25 cellular contexts compared by ENCODE assay signal in the genomic region with DNA sequence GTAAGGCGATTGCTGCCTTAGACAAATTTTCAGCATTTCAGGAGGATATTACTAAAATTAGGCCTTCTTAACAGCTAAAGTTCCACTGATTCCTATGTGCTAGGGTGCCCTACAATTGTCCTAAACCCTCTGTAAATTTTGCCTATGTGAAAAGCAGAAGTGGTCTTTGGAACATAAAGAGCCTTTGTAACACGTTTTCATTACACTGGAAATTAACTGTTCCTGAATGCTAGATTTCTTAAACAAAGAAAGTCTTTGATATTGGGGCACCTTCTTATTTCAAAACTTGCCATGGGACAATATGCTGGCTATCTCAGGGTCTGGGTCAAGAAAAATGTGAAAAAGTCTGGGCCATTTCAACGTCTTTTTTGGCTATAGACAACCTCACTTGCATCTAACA.
"Had no signal": no experiment of that assay in that cellular context is flagged by ENCODE, and none has a peak within 500 bp of the region (broad histone marks: within the 10 kb centered on the region; RNA-seq: fewer than 3 reads in every experiment).

No MANE protein-coding gene starts in this region.

- H3K27me3 ChIP-seq: ascending aorta, brain microvascular endothelial cell, foreskin keratinocyte, gastroesophageal sphincter, heart right ventricle, hepatocyte had no signal

- H3K36me3 ChIP-seq: ascending aorta, brain microvascular endothelial cell, gastroesophageal sphincter, heart right ventricle had no signal

- H3K4me2 ChIP-seq: hepatocyte had no signal

- H2AFZ ChIP-seq: hepatocyte had no signal

- FAIRE-seq: bronchial epithelial cell had no signal

- H3K4me1 ChIP-seq: ascending aorta had no signal

- DNase-seq: activated CD4-positive, alpha-beta memory T cell treated with anti-CD3 and anti-CD28 coated beads for 36 hours; activated CD4-positive, alpha-beta T cell treated with anti-CD3 and anti-CD28 coated beads for 36 hours; activated CD4-positive, alpha-beta T cell treated with anti-CD3 and anti-CD28 coated beads, Interleukin-2, amount 10 ng/mL, durations not matched to agents 24 days and 14 days; activated CD4-positive, CD25-positive, alpha-beta regulatory T cell; activated CD4-positive, CD25-positive, alpha-beta regulatory T cell treated with anti-CD3 and anti-CD28 coated beads, Interleukin-2, amount 50 U/mL, for 72 hours; activated CD8-positive, alpha-beta memory T cell treated with anti-CD3 and anti-CD28 coated beads, Interleukin-2, amount 10 ng/mL, durations not matched to agents 7 days and 5 days; activated CD8-positive, alpha-beta memory T cell treated with anti-CD3 and anti-CD28 coated beads, Interleukin-2, amount 50 U/mL, for 4 hours; activated CD8-positive, alpha-beta T cell treated with anti-CD3 and anti-CD28 coated beads, Interleukin-2, amount 10 ng/mL, durations not matched to agents 7 days and 5 days; activated gamma-delta T cell; activated naive CD4-positive, alpha-beta T cell; activated naive CD4-positive, alpha-beta T cell treated with anti-CD3 and anti-CD28 coated beads, Interleukin-2, amount 10 ng/mL, durations not matched to agents 7 days and 5 days; activated naive CD8-positive, alpha-beta T cell treated with anti-CD3 and anti-CD28 coated beads, Interleukin-2, amount 10 ng/mL, durations not matched to agents 7 days and 5 days; activated T-cell treated with anti-CD3 and anti-CD28 coated beads for 4 hours; activated T-cell treated with anti-CD3 and anti-CD28 coated beads, Interleukin-2, amount 50 U/mL, for 24 hours; brain microvascular endothelial cell; dorsolateral prefrontal cortex; effector memory CD4-positive, alpha-beta T cell; foreskin keratinocyte; heart right ventricle had no signal

- H3K9me3 ChIP-seq: ascending aorta, gastroesophageal sphincter, heart right ventricle had no signal

- H3K4me3 ChIP-seq: ascending aorta, coronary artery, dorsolateral prefrontal cortex, gastroesophageal sphincter, heart right ventricle, hepatocyte had no signal

- H3K27ac ChIP-seq: ascending aorta, brain microvascular endothelial cell, coronary artery, dorsolateral prefrontal cortex, gastroesophageal sphincter, heart right ventricle, hepatocyte had no signal

- ATAC-seq: activated CD4-positive, alpha-beta T cell treated with anti-CD3 and anti-CD28 coated beads for 36 hours; activated CD8-positive, alpha-beta memory T cell treated with anti-CD3 and anti-CD28 coated beads, Interleukin-2, amount 10 ng/mL, durations not matched to agents 7 days and 5 days; activated CD8-positive, alpha-beta T cell treated with anti-CD3 and anti-CD28 coated beads, Interleukin-2, amount 10 ng/mL, durations not matched to agents 7 days and 5 days; activated T-cell treated with anti-CD3 and anti-CD28 coated beads, Interleukin-2, amount 50 U/mL, for 72 hours; gastroesophageal sphincter had no signal

- H3K79me2 ChIP-seq: hepatocyte had no signal
